ENCODE assay signal across 21 cellular contexts in genomic region chr19:3661284-3662238, GRCh38. TPM values are rescaled to one million over a fixed set of nuclear protein-coding genes. Genes with fewer than 3 reads are reported as not detected.
DNase-seq lines count a peak whose midpoint lies in the region; ATAC-seq, FAIRE-seq and TF ChIP-seq lines count a peak whose summit lies in the region.
"Had no signal": no experiment of that assay in that cellular context is flagged by ENCODE, and none has a peak within 500 bp of the region (broad histone marks: within the 10 kb centered on the region; RNA-seq: fewer than 3 reads in every experiment).

No MANE protein-coding gene starts in this region.

- H3K4me1 ChIP-seq in HepG2 (ENCODE audit: insufficient read depth, low read length), result no peaks in the 10 kb centered on the region
- peaks cover 0 to 26% (median 10%) of the 10 kb centered on the region in 4 donors for H3K4me1 ChIP-seq in right lobe of liver
- H3K4me1 ChIP-seq in neuronal stem cell (ENCODE audit: control insufficient read depth in 2 of 2, insufficient read depth in 1 of 2, low read depth in 1 of 2, low read length in 2 of 2), result peaks cover 0 to 1% of the 10 kb centered on the region in 2 donors

- TF ChIP-seq RAD21 in HepG2 (CRISPR knock-in tag; IDR thresholded peaks at IDR 0.05), result no peak

- H2BK15ac ChIP-seq in neuronal stem cell (ENCODE audit: low read length), result no peak overlapping the region

- no peak overlapping the region for H3K14ac ChIP-seq in neuronal stem cell (ENCODE audit: low read length)

- H3K23ac ChIP-seq in neuronal stem cell (ENCODE audit: low read depth, low read length, poor library complexity), result no peak overlapping the region

- no peak overlapping the region for H4K8ac ChIP-seq in neuronal stem cell (ENCODE audit: low read depth, low read length)

- WGBS in HepG2 (ENCODE audit: low lambda C conversion rate), result 86% methylated on average over 18 of the region's 34 CpGs
- 95% methylated on average over 15 of the region's 34 CpGs for WGBS in right lobe of liver (ENCODE audit: insufficient coverage, low coverage, low lambda C conversion rate, missing lambda C conversion rate)
- no CpG with 5 or more reads among the region's 34 CpGs for WGBS in neuronal stem cell (ENCODE audit: extremely low coverage in 2 of 2, insufficient read length in 2 of 2, insufficient replicate concordance in 1 of 2), 2 donors

- intact Hi-C loops in HepG2 (cut with micrococcal nuclease; ENCODE audit: unreplicated experiment) (no loop called here), right lobe of liver (cut with DNase I) (no loop called here)

- ATAC-seq in HepG2, result no peak
- ATAC-seq in right lobe of liver, result no peak
- no peak for ATAC-seq in naive thymus-derived CD8-positive, alpha-beta T cell
- ATAC-seq: GM23338, HCT116 had no signal

- CTCF ChIA-PET in HepG2 (lab: Yijun Ruan, JAX; ENCODE audit: low intra/inter-chr PET ratio, low total read pairs), result no interaction called here

- peak overlapping the region; percentile 28 for H3K18ac ChIP-seq in neuronal stem cell (ENCODE audit: low read length)

- BruUV-seq in HepG2 (replicated peaks; lab: Mats Ljungman, UMichigan), result no TSS peak

- H3K4me2 ChIP-seq in HepG2 (ENCODE audit: low read depth, low read length), result no peak overlapping the region
- H3K4me2 ChIP-seq in neuronal stem cell (ENCODE audit: insufficient read depth, low read length, poor library complexity, severe bottlenecking), result no peak overlapping the region
- H3K4me2 ChIP-seq: BLaER1, GM23338 had no signal

- no peak overlapping the region for H3K4ac ChIP-seq in neuronal stem cell (ENCODE audit: low read length)

- in situ Hi-C loops in HepG2 (cut with HindIII; ENCODE audit: extremely low pct_ligation_motif_present, low pct_unique_long_range_greater_than_20kb), result loop anchor here (5.0 kb wide), 1 partner anchor 46 kb away; the partner anchor contains the start of gene TJP3

- H3K27me3 ChIP-seq in HepG2 (ENCODE audit: control insufficient read depth in 1 of 2, insufficient read depth in 2 of 2, low read length in 2 of 2), result no peaks in the 10 kb centered on the region
- H3K27me3 ChIP-seq in right lobe of liver, result no peaks in the 10 kb centered on the region
- H3K27me3 ChIP-seq in bronchial epithelial cell (ENCODE audit: control insufficient read depth, insufficient read depth, low read length), result no peaks in the 10 kb centered on the region
- H3K27me3 ChIP-seq in neuronal stem cell (ENCODE audit: control insufficient read depth in 3 of 3, insufficient read depth in 3 of 3, low read depth in 1 of 3, low read length in 3 of 3), result no peaks in the 10 kb centered on the region
- H3K27me3 ChIP-seq: BLaER1 had no signal

- H3K79me2 ChIP-seq in HepG2 (ENCODE audit: insufficient read depth, low read length), result no peaks in the 10 kb centered on the region

- no peak overlapping the region for H2BK12ac ChIP-seq in neuronal stem cell (ENCODE audit: low read length)

- no peaks in the 10 kb centered on the region for H3K27me3 Mint-ChIP-seq in naive thymus-derived CD8-positive, alpha-beta T cell
- H3K27me3 Mint-ChIP-seq: CD4-positive, alpha-beta memory T cell had no signal

- H3K4me3 ChIP-seq in HepG2 (replicated peaks in 1 of 3; ENCODE audit: insufficient read depth in 1 of 3, low read depth in 2 of 3, low read length in 3 of 3) (no peak overlapping the region), right lobe of liver (no peak overlapping the region), bronchial epithelial cell (ENCODE audit: low read depth, low read length) (no peak overlapping the region), neuronal stem cell (ENCODE audit: low read length in 2 of 2) (no peak overlapping the region)
- H3K4me3 ChIP-seq: BLaER1, GM23338 had no signal

- H3K9me3 ChIP-seq in HepG2 (ENCODE audit: low read length) (no peaks in the 10 kb centered on the region), right lobe of liver (no peaks in the 10 kb centered on the region), neuronal stem cell (replicated peaks in 1 of 2; ENCODE audit: control insufficient read depth in 2 of 2, insufficient read depth in 1 of 2, low read depth in 1 of 2, low read length in 2 of 2) (peaks cover 0 to 8% of the 10 kb centered on the region in 2 donors)

- peak overlapping the region in 1 of 10 donors; percentile 53 for H3K27ac Mint-ChIP-seq in naive thymus-derived CD8-positive, alpha-beta T cell
- H3K27ac Mint-ChIP-seq: GM23338 had no signal

- no peak overlapping the region for H3K4me3 Mint-ChIP-seq in naive thymus-derived CD8-positive, alpha-beta T cell
- H3K4me3 Mint-ChIP-seq: CD14-positive monocyte, GM23338 had no signal

- TF ChIP-seq POLR2A in HepG2 (IDR thresholded peaks at IDR 0.05; ENCODE audit: insufficient read depth in 1 of 2, low read depth in 2 of 2, low read length in 2 of 2) (no peak), right lobe of liver (IDR thresholded peaks at IDR 0.05) (no peak)

- FAIRE-seq in HepG2 (lab: Jason Lieb, UNC) (no peak), bronchial epithelial cell (lab: Jason Lieb, UNC) (peak; percentile 28)
- FAIRE-seq: GM12892, GM18507 had no signal

- no peaks in the 10 kb centered on the region for H4K20me1 ChIP-seq in HepG2 (ENCODE audit: insufficient read depth, low read length)

- H3K27ac ChIP-seq in HepG2 (ENCODE audit: extremely low read length, insufficient read depth, low read length) (no peak overlapping the region), right lobe of liver (no peak overlapping the region), neuronal stem cell (replicated peaks; ENCODE audit: low read length) (no peak overlapping the region)
- H3K27ac ChIP-seq: BLaER1 had no signal

- peaks cover 0 to 23% of the 10 kb centered on the region in 2 experiments; a peak in 4 of 5 replicates for H3K36me3 ChIP-seq in HepG2 (replicated peaks in 1 of 2; ENCODE audit: control insufficient read depth in 1 of 2, insufficient read depth in 2 of 2, low read length in 2 of 2)
- H3K36me3 ChIP-seq in right lobe of liver, result no peaks in the 10 kb centered on the region
- H3K36me3 ChIP-seq in bronchial epithelial cell (ENCODE audit: control insufficient read depth, insufficient read depth, low read length), result peaks cover 15% of the 10 kb centered on the region
- peaks cover 58 to 79% of the 10 kb centered on the region in 2 donors for H3K36me3 ChIP-seq in neuronal stem cell (replicated peaks in 1 of 2; ENCODE audit: control insufficient read depth in 2 of 2, insufficient read depth in 2 of 2, low read length in 2 of 2)

- H2BK120ac ChIP-seq in neuronal stem cell (ENCODE audit: low read depth, low read length), result no peak overlapping the region

- no peak overlapping the region for H2AK5ac ChIP-seq in neuronal stem cell (ENCODE audit: low read depth, low read length)

- no peak for DNase-seq in HepG2 (ENCODE audit: low spot score)
- DNase-seq in right lobe of liver, result no peak
- no peak for DNase-seq in bronchial epithelial cell (ENCODE audit: low read depth)
- no peak for DNase-seq in neuronal stem cell (ENCODE audit: low spot score)
- no peak for DNase-seq in naive thymus-derived CD8-positive, alpha-beta T cell
- no peak for DNase-seq in stimulated activated CD4-positive, alpha-beta T cell treated with anti-CD3 and anti-CD28 coated beads, Interleukin-12 subunit alpha, Interleukin-12 subunit beta, amount 100 ng/mL, for 4 hours
- DNase-seq: 8988T, DMS153, DMS79, GDM1, H7 had no signal

- peaks cover 13% of the 10 kb centered on the region for H3K79me1 ChIP-seq in neuronal stem cell (ENCODE audit: low read depth, low read length)

- TF ChIP-seq CTCF in HepG2 (CRISPR knock-in tag; IDR thresholded peaks at IDR 0.05), result no peak
- no peak for TF ChIP-seq CTCF in right lobe of liver (IDR thresholded peaks at IDR 0.05)
- TF ChIP-seq CTCF in bronchial epithelial cell (IDR thresholded peaks at IDR 0.05; ENCODE audit: insufficient read depth, low read length, severe bottlenecking), result no peak

- TF ChIP-seq EP300 in HepG2 (IDR thresholded peaks at IDR 0.05; ENCODE audit: low read depth in 2 of 2, low read length in 2 of 2) (no peak), HepG2 (CRISPR knock-in tag; IDR thresholded peaks at IDR 0.05; ENCODE audit: borderline replicate concordance) (no peak)

- H2BK5ac ChIP-seq in neuronal stem cell (ENCODE audit: low read length), result no peak overlapping the region

- H3K36me3 Mint-ChIP-seq in naive thymus-derived CD8-positive, alpha-beta T cell, result peaks cover 0 to 39% (median 19%) of the 10 kb centered on the region in 3 donors

- H4K91ac ChIP-seq in neuronal stem cell (ENCODE audit: low read depth, low read length, poor library complexity), result no peak overlapping the region

- no peaks in the 10 kb centered on the region for H3K9me3 Mint-ChIP-seq in naive thymus-derived CD8-positive, alpha-beta T cell
- H3K9me3 Mint-ChIP-seq: CD4-positive, alpha-beta memory T cell; GM23338 had no signal

- H2AFZ ChIP-seq in HepG2 (ENCODE audit: low read length) (no peak overlapping the region), neuronal stem cell (ENCODE audit: low read length) (no peak overlapping the region)
- H2AFZ ChIP-seq: GM23338 had no signal

- H3K9ac ChIP-seq in HepG2 (ENCODE audit: insufficient read depth, low read depth, low read length) (no peak overlapping the region), neuronal stem cell (ENCODE audit: low read depth, low read length, poor library complexity) (no peak overlapping the region)
- H3K9ac ChIP-seq: BLaER1 had no signal

- H3K4me1 Mint-ChIP-seq in naive thymus-derived CD8-positive, alpha-beta T cell, result peaks cover 3 to 9% (median 6%) of the 10 kb centered on the region in 4 donors
- H3K4me1 Mint-ChIP-seq: CD14-positive monocyte had no signal

- POLR2A ChIA-PET in HepG2 (lab: Yijun Ruan, JAX), result no interaction called here
- POLR2A ChIA-PET in naive thymus-derived CD8-positive, alpha-beta T cell (lab: Charles Lee), result interaction anchor here (1.7 kb wide), 1 partner anchor 26 kb away, joined by 6 read pairs; no protein-coding TSS in a partner anchor

RNA-seq across cellular contexts. Expression of gene CACTIN, which starts 35.0 kb away (rescaled TPM):
- total RNA-seq in HepG2 (2016; rRNA removed; fragmentation: Illumina TruSeq; extraction: Trizol) (11.1 and 16.6 TPM in 2 replicates), right lobe of liver (10 to 100 TPM in 4 of 6 experiments, 1 to 10 TPM in 2; 8.4 to 14.9 (median 10.3) TPM), bronchial epithelial cell (30.2 and 30.3 TPM in 2 replicates)
- 2.8 and 3.1 TPM in 2 replicates for total RNA-seq in HepG2 (2016; cell fraction: cytosol; rRNA removed; fragmentation: Illumina TruSeq; extraction: Trizol; ENCODE audit: low read depth)
- 11.2 and 17.9 TPM in 2 replicates for total RNA-seq in HepG2 (2016; cell fraction: insoluble cytoplasmic fraction; rRNA removed; fragmentation: Illumina TruSeq; extraction: Trizol)
- 4.7 and 5.6 TPM in 2 replicates for total RNA-seq in HepG2 (2016; cell fraction: membrane; rRNA removed; fragmentation: Illumina TruSeq; extraction: Trizol)
- 9.0 and 11.6 TPM in 2 replicates for total RNA-seq in HepG2 (2016; cell fraction: nucleus; rRNA removed; fragmentation: Illumina TruSeq; extraction: Trizol)
- polyA plus RNA-seq in HepG2 (2011; rRNA removed), result 10.0 and 11.5 TPM in 2 replicates
- 6.6 and 11.2 TPM in 2 replicates for polyA plus RNA-seq in HepG2 (2011; cell fraction: cytosol; rRNA removed)
- 31.8 and 41.5 TPM in 2 replicates for polyA plus RNA-seq in HepG2 (2011; cell fraction: nucleus; rRNA removed)
- polyA plus RNA-seq in HepG2 (2012), result 5.7 and 5.8 TPM in 2 replicates
- 1.7 and 1.8 TPM in 2 replicates for polyA plus RNA-seq in HepG2 (2016; cell fraction: cytosol; fragmentation: Illumina TruSeq; extraction: Trizol; ENCODE audit: low read depth)
- 10.2 and 13.0 TPM in 2 replicates for polyA plus RNA-seq in HepG2 (2016; cell fraction: insoluble cytoplasmic fraction; fragmentation: Illumina TruSeq; extraction: Trizol; ENCODE audit: low read depth)
- polyA plus RNA-seq in HepG2 (2016; cell fraction: membrane; fragmentation: Illumina TruSeq; extraction: Trizol; ENCODE audit: low read depth), result 3.7 and 4.0 TPM in 2 replicates
- polyA plus RNA-seq in HepG2 (2016; cell fraction: nucleus; fragmentation: Illumina TruSeq; extraction: Trizol; ENCODE audit: insufficient read depth, low read depth), result 28.6 and 30.2 TPM in 2 replicates
- polyA minus RNA-seq in HepG2 (2011; rRNA and poly(A)+ RNA removed; ENCODE audit: low replicate concordance), result 9.7 and 19.5 TPM in 2 replicates
- 5.0 and 5.2 TPM in 2 replicates for polyA minus RNA-seq in HepG2 (2011; cell fraction: cytosol; rRNA and poly(A)+ RNA removed)
- polyA minus RNA-seq in HepG2 (2011; cell fraction: nucleus; rRNA and poly(A)+ RNA removed), result 5.3 and 5.7 TPM in 2 replicates
- 23.9 TPM for polyA plus RNA-seq in neuronal stem cell (2013, experiment 1 of 2)
- 25.3 TPM for polyA plus RNA-seq in neuronal stem cell (2013, experiment 2 of 2)
- total RNA-seq in naive thymus-derived CD8-positive, alpha-beta T cell, result 10 to 100 TPM; 42.6 to 54.1 TPM
- 10 to 100 TPM in 1 of 3 donors, 1 to 10 TPM in 2; 6.9 to 20.4 (median 9.3) TPM for polyA plus RNA-seq in naive thymus-derived CD8-positive, alpha-beta T cell

RNA-seq across cellular contexts. Expression of gene PIP5K1C, which starts 38.7 kb away (rescaled TPM):
- total RNA-seq in HepG2 (2016; rRNA removed; fragmentation: Illumina TruSeq; extraction: Trizol) (4.3 and 5.2 TPM in 2 replicates), right lobe of liver (1 to 10 TPM; 5.3 to 9.8 (median 7.6) TPM), bronchial epithelial cell (6.3 and 6.9 TPM in 2 replicates)
- 7.1 TPM in 2 replicates for total RNA-seq in HepG2 (2016; cell fraction: cytosol; rRNA removed; fragmentation: Illumina TruSeq; extraction: Trizol; ENCODE audit: low read depth)
- 3.5 and 4.4 TPM in 2 replicates for total RNA-seq in HepG2 (2016; cell fraction: insoluble cytoplasmic fraction; rRNA removed; fragmentation: Illumina TruSeq; extraction: Trizol)
- total RNA-seq in HepG2 (2016; cell fraction: membrane; rRNA removed; fragmentation: Illumina TruSeq; extraction: Trizol), result 6.2 and 6.4 TPM in 2 replicates
- 3.7 and 4.3 TPM in 2 replicates for total RNA-seq in HepG2 (2016; cell fraction: nucleus; rRNA removed; fragmentation: Illumina TruSeq; extraction: Trizol)
- 3.6 and 4.8 TPM in 2 replicates for polyA plus RNA-seq in HepG2 (2011; rRNA removed)
- 1.9 and 2.3 TPM in 2 replicates for polyA plus RNA-seq in HepG2 (2011; cell fraction: cytosol; rRNA removed)
- 11.5 and 14.0 TPM in 2 replicates for polyA plus RNA-seq in HepG2 (2011; cell fraction: nucleus; rRNA removed)
- 6.4 and 8.6 TPM in 2 replicates for polyA plus RNA-seq in HepG2 (2012)
- polyA plus RNA-seq in HepG2 (2016; cell fraction: cytosol; fragmentation: Illumina TruSeq; extraction: Trizol; ENCODE audit: low read depth), result 0.99 and 1.0 TPM in 2 replicates
- 6.8 and 10.5 TPM in 2 replicates for polyA plus RNA-seq in HepG2 (2016; cell fraction: insoluble cytoplasmic fraction; fragmentation: Illumina TruSeq; extraction: Trizol; ENCODE audit: low read depth)
- 4.0 and 4.6 TPM in 2 replicates for polyA plus RNA-seq in HepG2 (2016; cell fraction: membrane; fragmentation: Illumina TruSeq; extraction: Trizol; ENCODE audit: low read depth)
- 16.9 and 17.1 TPM in 2 replicates for polyA plus RNA-seq in HepG2 (2016; cell fraction: nucleus; fragmentation: Illumina TruSeq; extraction: Trizol; ENCODE audit: insufficient read depth, low read depth)
- polyA minus RNA-seq in HepG2 (2011; rRNA and poly(A)+ RNA removed; ENCODE audit: low replicate concordance), result 21.9 and 27.3 TPM in 2 replicates
- 6.3 and 12.3 TPM in 2 replicates for polyA minus RNA-seq in HepG2 (2011; cell fraction: cytosol; rRNA and poly(A)+ RNA removed)
- polyA minus RNA-seq in HepG2 (2011; cell fraction: nucleus; rRNA and poly(A)+ RNA removed), result 5.9 and 6.3 TPM in 2 replicates
- 25.4 TPM for polyA plus RNA-seq in neuronal stem cell (2013, experiment 1 of 2)
- polyA plus RNA-seq in neuronal stem cell (2013, experiment 2 of 2), result 24.7 TPM
- 10 to 100 TPM; 30.6 to 32.0 TPM for total RNA-seq in naive thymus-derived CD8-positive, alpha-beta T cell
- polyA plus RNA-seq in naive thymus-derived CD8-positive, alpha-beta T cell, result 10 to 100 TPM in 1 of 3 donors, 1 to 10 TPM in 2; 3.9 to 10.1 (median 7.4) TPM

RNA-seq across cellular contexts. Expression of gene TJP3, which starts 46.6 kb away (rescaled TPM):
- total RNA-seq in HepG2 (2016; rRNA removed; fragmentation: Illumina TruSeq; extraction: Trizol) (20.6 and 21.5 TPM in 2 replicates), right lobe of liver (10 to 100 TPM in 5 of 6 experiments, 1 to 10 TPM in 1; 7.9 to 27.0 (median 16.5) TPM), bronchial epithelial cell (2.1 and 5.0 TPM in 2 replicates)
- 4.8 and 6.1 TPM in 2 replicates for total RNA-seq in HepG2 (2016; cell fraction: cytosol; rRNA removed; fragmentation: Illumina TruSeq; extraction: Trizol; ENCODE audit: low read depth)
- total RNA-seq in HepG2 (2016; cell fraction: insoluble cytoplasmic fraction; rRNA removed; fragmentation: Illumina TruSeq; extraction: Trizol), result 12.8 and 26.0 TPM in 2 replicates
- 6.5 and 7.3 TPM in 2 replicates for total RNA-seq in HepG2 (2016; cell fraction: membrane; rRNA removed; fragmentation: Illumina TruSeq; extraction: Trizol)
- total RNA-seq in HepG2 (2016; cell fraction: nucleus; rRNA removed; fragmentation: Illumina TruSeq; extraction: Trizol), result 21.9 and 26.6 TPM in 2 replicates
- polyA plus RNA-seq in HepG2 (2011; rRNA removed), result 2.3 and 3.3 TPM in 2 replicates
- polyA plus RNA-seq in HepG2 (2011; cell fraction: cytosol; rRNA removed), result 0.60 and 0.95 TPM in 2 replicates
- polyA plus RNA-seq in HepG2 (2011; cell fraction: nucleus; rRNA removed), result 7.0 and 7.9 TPM in 2 replicates
- polyA plus RNA-seq in HepG2 (2012), result 5.3 and 9.8 TPM in 2 replicates
- 1.8 and 2.4 TPM in 2 replicates for polyA plus RNA-seq in HepG2 (2016; cell fraction: cytosol; fragmentation: Illumina TruSeq; extraction: Trizol; ENCODE audit: low read depth)
- 14.4 and 15.0 TPM in 2 replicates for polyA plus RNA-seq in HepG2 (2016; cell fraction: insoluble cytoplasmic fraction; fragmentation: Illumina TruSeq; extraction: Trizol; ENCODE audit: low read depth)
- polyA plus RNA-seq in HepG2 (2016; cell fraction: membrane; fragmentation: Illumina TruSeq; extraction: Trizol; ENCODE audit: low read depth), result 3.0 and 3.4 TPM in 2 replicates
- 30.0 and 33.5 TPM in 2 replicates for polyA plus RNA-seq in HepG2 (2016; cell fraction: nucleus; fragmentation: Illumina TruSeq; extraction: Trizol; ENCODE audit: insufficient read depth, low read depth)
- 4.2 and 4.7 TPM in 2 replicates for polyA minus RNA-seq in HepG2 (2011; rRNA and poly(A)+ RNA removed; ENCODE audit: low replicate concordance)
- polyA minus RNA-seq in HepG2 (2011; cell fraction: cytosol; rRNA and poly(A)+ RNA removed), result 4.5 and 6.3 TPM in 2 replicates
- 3.5 and 6.6 TPM in 2 replicates for polyA minus RNA-seq in HepG2 (2011; cell fraction: nucleus; rRNA and poly(A)+ RNA removed)
- polyA plus RNA-seq in neuronal stem cell (2013, experiment 1 of 2), result 23.4 TPM
- polyA plus RNA-seq in neuronal stem cell (2013, experiment 2 of 2), result 21.0 TPM
- 10 to 100 TPM; 13.0 TPM for total RNA-seq in naive thymus-derived CD8-positive, alpha-beta T cell
- polyA plus RNA-seq in naive thymus-derived CD8-positive, alpha-beta T cell, result 10 to 100 TPM in 1 of 3 donors, 1 to 10 TPM in 2; 5.2 to 11.1 (median 8.9) TPM
- total RNA-seq: A673, Daoy had no signal
- polyA plus RNA-seq: AG04450, CD14-positive monocyte had no signal

RNA-seq across cellular contexts. Expression of gene TBXA2R, which starts 54.9 kb away (rescaled TPM):
- not detected in 2 replicates for total RNA-seq in HepG2 (2016; rRNA removed; fragmentation: Illumina TruSeq; extraction: Trizol)
- not detected in 2 replicates for total RNA-seq in HepG2 (2016; cell fraction: cytosol; rRNA removed; fragmentation: Illumina TruSeq; extraction: Trizol; ENCODE audit: low read depth)
- total RNA-seq in HepG2 (2016; cell fraction: insoluble cytoplasmic fraction; rRNA removed; fragmentation: Illumina TruSeq; extraction: Trizol), result not detected in 2 replicates
- not detected in 2 replicates for total RNA-seq in HepG2 (2016; cell fraction: membrane; rRNA removed; fragmentation: Illumina TruSeq; extraction: Trizol)
- total RNA-seq in HepG2 (2016; cell fraction: nucleus; rRNA removed; fragmentation: Illumina TruSeq; extraction: Trizol), result not detected in 2 replicates
- 0.05 and 0.09 TPM in 2 replicates for polyA plus RNA-seq in HepG2 (2011; rRNA removed)
- 0.04 TPM in 2 replicates for polyA plus RNA-seq in HepG2 (2011; cell fraction: cytosol; rRNA removed)
- 0.11 TPM in 1 of 2 replicates, not detected in the other for polyA plus RNA-seq in HepG2 (2011; cell fraction: nucleus; rRNA removed)
- polyA plus RNA-seq in HepG2 (2012), result not detected in 2 replicates
- not detected in 2 replicates for polyA plus RNA-seq in HepG2 (2016; cell fraction: cytosol; fragmentation: Illumina TruSeq; extraction: Trizol; ENCODE audit: low read depth)
- polyA plus RNA-seq in HepG2 (2016; cell fraction: insoluble cytoplasmic fraction; fragmentation: Illumina TruSeq; extraction: Trizol; ENCODE audit: low read depth), result not detected in 2 replicates
- not detected in 2 replicates for polyA plus RNA-seq in HepG2 (2016; cell fraction: membrane; fragmentation: Illumina TruSeq; extraction: Trizol; ENCODE audit: low read depth)
- polyA plus RNA-seq in HepG2 (2016; cell fraction: nucleus; fragmentation: Illumina TruSeq; extraction: Trizol; ENCODE audit: insufficient read depth, low read depth), result not detected in 2 replicates
- polyA minus RNA-seq in HepG2 (2011; rRNA and poly(A)+ RNA removed; ENCODE audit: low replicate concordance), result 0.20 and 1.3 TPM in 2 replicates
- not detected in 2 replicates for polyA minus RNA-seq in HepG2 (2011; cell fraction: cytosol; rRNA and poly(A)+ RNA removed)
- polyA minus RNA-seq in HepG2 (2011; cell fraction: nucleus; rRNA and poly(A)+ RNA removed), result not detected in 2 replicates
- 10 to 100 TPM in 1 of 6 experiments, 1 to 10 TPM in 5; 2.8 to 10.4 (median 4.7) TPM for total RNA-seq in right lobe of liver
- not detected in 2 replicates for total RNA-seq in bronchial epithelial cell
- polyA plus RNA-seq in neuronal stem cell (2013, experiment 1 of 2), result 0.11 TPM
- polyA plus RNA-seq in neuronal stem cell (2013, experiment 2 of 2), result 0.12 TPM
- 10 to 100 TPM; 18.5 to 19.1 TPM for total RNA-seq in naive thymus-derived CD8-positive, alpha-beta T cell
- polyA plus RNA-seq in naive thymus-derived CD8-positive, alpha-beta T cell, result 10 to 100 TPM; 11.7 to 26.9 (median 23.9) TPM
- total RNA-seq: Daoy had no signal
